37 cellular contexts compared by ENCODE assay signal in genomic region chr2:108223573-108223972, GRCh38. TPM values are rescaled to one million over a fixed set of nuclear protein-coding genes. Genes with fewer than 3 reads are reported as not detected.
"Had no signal": no experiment of that assay in that cellular context is flagged by ENCODE, and none has a peak within 500 bp of the region (broad histone marks: within the 10 kb centered on the region; RNA-seq: fewer than 3 reads in every experiment).

No MANE protein-coding gene starts in this region.

- FAIRE-seq: pancreas had no signal

- H3K27me3 Mint-ChIP-seq: progenitor cell of endocrine pancreas; stimulated activated memory B cell treated with anti-CD40 and anti-IgM and Interleukin-4, amounts not matched to agents 10 μg/mL and 1 μg/mL and 100 μg/mL, for 72 hours; type B pancreatic cell had no signal

- H3K4me2 ChIP-seq: smooth muscle cell had no signal

- H3K36me3 ChIP-seq: neutrophil, pancreas, spleen, suprapubic skin, tibial artery, transverse colon, upper lobe of right lung, vagina had no signal

- H3K4me3 Mint-ChIP-seq: naive B cell; naive thymus-derived CD8-positive, alpha-beta T cell; natural killer cell treated with Interleukin-12 subunit alpha and Interleukin-12 subunit beta and Interleukin-15 and Interleukin-18, amount 100 ng/mL, for 72 hours; nephron progenitor cell; neural crest cell; stimulated activated memory B cell treated with anti-CD40 and anti-IgM and Interleukin-4, amounts not matched to agents 10 μg/mL and 1 μg/mL and 100 μg/mL, for 72 hours; stimulated activated naive CD8-positive, alpha-beta T cell treated with anti-CD3 and anti-CD28 coated beads, Interleukin-15, amount 100 ng/mL, for 72 hours; type B pancreatic cell had no signal

- H3K4me3 ChIP-seq: pancreas, psoas muscle, skin epidermis, smooth muscle cell, spleen, suprapubic skin, testis, tibial artery, transverse colon, upper lobe of right lung, vagina had no signal

- H3K27me3 ChIP-seq: neutrophil, pancreas, spleen, suprapubic skin, testis, tibial artery, transverse colon, upper lobe of right lung, vagina had no signal

- H3K27ac ChIP-seq: neutrophil, pancreas, psoas muscle, skin epidermis, spleen, suprapubic skin, testis, tibial artery, transverse colon, upper lobe of right lung, vagina had no signal

- H3K27ac Mint-ChIP-seq: naive B cell; naive thymus-derived CD8-positive, alpha-beta T cell; natural killer cell treated with Interleukin-12 subunit alpha and Interleukin-12 subunit beta and Interleukin-15 and Interleukin-18, amount 100 ng/mL, for 72 hours; nephron progenitor cell; progenitor cell of endocrine pancreas; stimulated activated memory B cell treated with anti-CD40 and anti-IgM and Interleukin-4, amounts not matched to agents 10 μg/mL and 1 μg/mL and 100 μg/mL, for 72 hours; stimulated activated naive CD8-positive, alpha-beta T cell treated with anti-CD3 and anti-CD28 coated beads, Interleukin-15, amount 100 ng/mL, for 72 hours; type B pancreatic cell had no signal

- H3K4me1 ChIP-seq: psoas muscle, spleen, testis, transverse colon, upper lobe of right lung had no signal

- ATAC-seq: naive thymus-derived CD8-positive, alpha-beta T cell; natural killer cell treated with Interleukin-12 subunit alpha and Interleukin-12 subunit beta and Interleukin-15 and Interleukin-18, amount 100 ng/mL, for 72 hours; pancreas; psoas muscle; right cardiac atrium; sciatic nerve; stimulated activated memory B cell treated with anti-CD40 and anti-IgM and Interleukin-4, amounts not matched to agents 10 μg/mL and 1 μg/mL and 100 μg/mL, for 72 hours; stimulated activated naive CD8-positive, alpha-beta T cell treated with anti-CD3 and anti-CD28 coated beads, Interleukin-15, amount 100 ng/mL, for 72 hours; stimulated activated naive CD8-positive, alpha-beta T cell treated with anti-CD3 and anti-CD28 coated beads, Interleukin-15, Interleukin-2, amounts not matched to agents 100 U/mL and 50 U/mL, for 24 hours; upper lobe of right lung had no signal

- DNase-seq: naive B cell; naive thymus-derived CD8-positive, alpha-beta T cell; nephron progenitor cell; nucleus accumbens; pancreas; posterior cingulate gyrus; psoas muscle; right cardiac atrium; spleen; stimulated activated CD4-positive, alpha-beta T cell treated with anti-CD3 and anti-CD28 coated beads, Interleukin-12 subunit alpha, Interleukin-12 subunit beta, amount 100 ng/mL, for 4 hours; stimulated activated CD4-positive, alpha-beta T cell treated with anti-CD3 and anti-CD28 coated beads, Interleukin-1b, Interleukin-23, amount 100 ng/mL, for 48 hours; stimulated activated CD4-positive, alpha-beta T cell treated with anti-CD3 and anti-CD28 coated beads, Interleukin-4, amount 100 ng/mL, for 1 hour; stimulated activated CD4-positive, alpha-beta T cell treated with anti-CD3 and anti-CD28 coated beads, Interleukin-4, amount 100 ng/mL, for 4 hours; stimulated activated CD8-positive, alpha-beta memory T cell treated with anti-CD3 and anti-CD28 coated beads, Interleukin-4, amount 100 ng/mL, for 48 hours; stimulated activated naive CD8-positive, alpha-beta T cell treated with anti-CD3 and anti-CD28 coated beads, Interleukin-15, amount 100 ng/mL, for 72 hours; stimulated activated naive CD8-positive, alpha-beta T cell treated with anti-CD3 and anti-CD28 coated beads, Interleukin-15, Interleukin-2, amounts not matched to agents 100 U/mL and 50 U/mL, for 24 hours; substantia nigra; testis; tibial artery; transverse colon; upper lobe of right lung had no signal

- H3K9me3 ChIP-seq: neutrophil, pancreas, psoas muscle, testis, vagina had no signal

- H3K4me1 Mint-ChIP-seq: naive B cell; naive thymus-derived CD8-positive, alpha-beta T cell; neural crest cell; stimulated activated memory B cell treated with anti-CD40 and anti-IgM and Interleukin-4, amounts not matched to agents 10 μg/mL and 1 μg/mL and 100 μg/mL, for 72 hours; stimulated activated naive CD8-positive, alpha-beta T cell treated with anti-CD3 and anti-CD28 coated beads, Interleukin-15, amount 100 ng/mL, for 72 hours had no signal

- H3K36me3 Mint-ChIP-seq: natural killer cell treated with Interleukin-12 subunit alpha and Interleukin-12 subunit beta and Interleukin-15 and Interleukin-18, amount 100 ng/mL, for 72 hours; stimulated activated memory B cell treated with anti-CD40 and anti-IgM and Interleukin-4, amounts not matched to agents 10 μg/mL and 1 μg/mL and 100 μg/mL, for 72 hours had no signal

RNA-seq across cellular contexts. Expression of gene SULT1C3, which starts 16.2 kb away (rescaled TPM):
- total RNA-seq: naive thymus-derived CD8-positive, alpha-beta T cell; natural killer cell treated with Interleukin-12 subunit alpha and Interleukin-12 subunit beta and Interleukin-15 and Interleukin-18, amount 100 ng/mL, for 72 hours; neural crest cell; omental fat pad; osteocyte; pancreas; progenitor cell of endocrine pancreas; psoas muscle; renal cortical epithelial cell; right cardiac atrium; sciatic nerve; smooth muscle cell; spleen; suprapubic skin; testis; transverse colon; upper lobe of right lung; urinary bladder; vagina had no signal
- polyA plus RNA-seq: naive thymus-derived CD8-positive, alpha-beta T cell; pancreas; psoas muscle; right cardiac atrium; smooth muscle cell; spleen; thymus; urinary bladder had no signal
